8 cellular contexts compared by ENCODE assay signal in the genomic region with DNA sequence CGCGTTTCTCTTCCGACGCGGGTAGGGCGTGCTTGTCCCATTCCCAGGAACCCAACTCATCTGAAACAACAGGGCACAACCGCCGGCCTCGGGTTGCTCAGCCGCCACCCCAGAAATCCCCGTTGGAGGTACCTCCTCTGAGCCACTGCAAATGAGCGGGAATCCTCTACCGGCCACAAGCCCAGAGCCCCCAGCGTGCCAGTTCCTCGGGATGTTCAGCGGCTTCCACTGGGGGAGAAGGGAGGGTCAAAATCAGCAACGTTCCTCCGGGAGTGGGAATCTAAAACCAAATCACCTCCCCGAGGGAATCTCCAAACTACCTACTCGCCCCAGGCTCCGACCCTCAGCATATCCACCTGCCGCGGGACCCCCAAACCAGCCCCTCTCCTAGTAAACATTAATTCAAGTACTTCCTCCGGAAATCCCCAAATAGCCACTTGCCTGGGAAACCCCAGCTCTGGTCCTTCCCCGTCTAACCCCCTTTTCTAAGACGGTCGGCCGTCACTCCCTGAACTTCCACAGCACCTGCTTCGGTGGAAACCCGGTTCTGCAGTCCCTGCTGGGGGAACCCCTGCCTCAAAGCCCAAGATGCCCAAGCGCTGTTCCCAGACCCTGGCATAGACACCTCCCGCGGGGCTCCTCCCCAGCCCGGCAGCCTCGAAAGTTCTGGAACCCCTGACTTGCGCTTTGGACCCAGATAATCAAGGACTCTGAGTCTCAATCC. TPM values are rescaled to one million over a fixed set of nuclear protein-coding genes. Genes with fewer than 3 reads are reported as not detected.
DNase-seq lines count a peak whose midpoint lies in the region; ATAC-seq, FAIRE-seq and TF ChIP-seq lines count a peak whose summit lies in the region.

No MANE protein-coding gene starts in this region.

- in situ Hi-C loops in HepG2 (cut with HindIII; ENCODE audit: extremely low pct_ligation_motif_present, low pct_unique_long_range_greater_than_20kb) = no loop called here

- H3K4me1 ChIP-seq in HepG2 (ENCODE audit: insufficient read depth, low read length) (peaks cover 32% of the 10 kb centered on the region), right lobe of liver (peaks cover 0 to 13% (median 0%) of the 10 kb centered on the region in 4 donors)

- H3K9me3 ChIP-seq in HepG2 (ENCODE audit: low read length) = no peaks in the 10 kb centered on the region
- H3K9me3 ChIP-seq in right lobe of liver = no peaks in the 10 kb centered on the region

- H3K27ac Mint-ChIP-seq in activated CD8-positive, alpha-beta T cell treated with anti-CD3 and anti-CD28 coated beads, Interleukin-2, amount 10 ng/mL, durations not matched to agents 7 days and 5 days = no peak overlapping the region

- no peaks in the 10 kb centered on the region for H3K36me3 Mint-ChIP-seq in activated CD8-positive, alpha-beta T cell treated with anti-CD3 and anti-CD28 coated beads, Interleukin-2, amount 10 ng/mL, durations not matched to agents 7 days and 5 days (ENCODE audit: low read depth)

- TF ChIP-seq CTCF in HepG2 (CRISPR knock-in tag; IDR thresholded peaks at IDR 0.05) (no peak), right lobe of liver (IDR thresholded peaks at IDR 0.05) (no peak)

- no peaks in the 10 kb centered on the region for H3K79me2 ChIP-seq in HepG2 (ENCODE audit: insufficient read depth, low read length)

- H3K4me3 ChIP-seq in HepG2 (replicated peaks in 1 of 3; ENCODE audit: insufficient read depth in 1 of 3, low read depth in 2 of 3, low read length in 3 of 3) (peak overlapping the region in 1 of 3 experiments; percentile 62; a peak in 3 of 6 replicates), right lobe of liver (no peak overlapping the region)

- no peak for DNase-seq in HepG2 (ENCODE audit: low spot score)
- DNase-seq in right lobe of liver = no peak
- peak; percentile 22 for DNase-seq in activated CD8-positive, alpha-beta T cell treated with anti-CD3 and anti-CD28 coated beads, Interleukin-2, amount 10 ng/mL, durations not matched to agents 7 days and 5 days
- no peak for DNase-seq in left colon
- DNase-seq in putamen (ENCODE audit: low spot score) = no peak
- no peak for DNase-seq in NCI-H510A (lab: John Stamatoyannopoulos, UW)
- no peak for DNase-seq in HTR-8/SVneo (ENCODE audit: insufficient read length, low spot score)

- H3K27me3 ChIP-seq in HepG2 (ENCODE audit: control insufficient read depth in 1 of 2, insufficient read depth in 2 of 2, low read length in 2 of 2) = peaks cover 0 to 9% of the 10 kb centered on the region in 2 experiments; a peak in 2 of 5 replicates
- peaks cover 0 to 3% of the 10 kb centered on the region in 2 donors for H3K27me3 ChIP-seq in right lobe of liver

- intact Hi-C loops in HepG2 (cut with micrococcal nuclease; ENCODE audit: unreplicated experiment) = loop anchor here (1.0 kb wide), 1 partner anchor 105 kb away; no protein-coding TSS in a partner anchor
- intact Hi-C loops in right lobe of liver (cut with DNase I) = loop anchor here in 1 of 2 donors (10.0 kb wide), 1 partner anchor 186 kb away; no protein-coding TSS in a partner anchor
- intact Hi-C loops in left colon (cut with DNase I, micrococcal nuclease) = no loop called here

- BruUV-seq in HepG2 (replicated peaks; lab: Mats Ljungman, UMichigan) = no TSS peak

- no peak for TF ChIP-seq POLR2A in HepG2 (IDR thresholded peaks at IDR 0.05; ENCODE audit: insufficient read depth in 1 of 2, low read depth in 2 of 2, low read length in 2 of 2)
- no peak for TF ChIP-seq POLR2A in right lobe of liver (IDR thresholded peaks at IDR 0.05)

- no peak overlapping the region for H3K9ac ChIP-seq in HepG2 (ENCODE audit: insufficient read depth, low read depth, low read length)

- peak overlapping the region; percentile 70 for H3K4me2 ChIP-seq in HepG2 (ENCODE audit: low read depth, low read length)

- H4K20me1 ChIP-seq in HepG2 (ENCODE audit: insufficient read depth, low read length) = no peaks in the 10 kb centered on the region

- peak; percentile 16 for ATAC-seq in HepG2
- no peak for ATAC-seq in right lobe of liver
- ATAC-seq in HG02885 (IDR thresholded peaks at IDR 0.05; ENCODE audit: poor library complexity, unreplicated experiment) = peak; percentile 18
- no peak for ATAC-seq in activated CD8-positive, alpha-beta T cell treated with anti-CD3 and anti-CD28 coated beads, Interleukin-2, amount 10 ng/mL, durations not matched to agents 7 days and 5 days
- ATAC-seq in left colon = peak; percentile 3

- POLR2A ChIA-PET in HepG2 (lab: Yijun Ruan, JAX) = interaction anchor here (1.4 kb wide), 1 partner anchor 122 kb away, joined by 5 read pairs; no protein-coding TSS in a partner anchor
- POLR2A ChIA-PET in activated CD8-positive, alpha-beta T cell treated with anti-CD3 and anti-CD28 coated beads, Interleukin-2, amount 10 ng/mL, durations not matched to agents 7 days and 5 days (lab: Charles Lee) = no interaction called here

- H3K4me3 Mint-ChIP-seq in activated CD8-positive, alpha-beta T cell treated with anti-CD3 and anti-CD28 coated beads, Interleukin-2, amount 10 ng/mL, durations not matched to agents 7 days and 5 days = peak overlapping the region; percentile 55

- FAIRE-seq in HepG2 (lab: Jason Lieb, UNC) (no peak), HTR-8/SVneo (lab: Jason Lieb, UNC) (no peak)

- H2AFZ ChIP-seq in HepG2 (ENCODE audit: low read length) = no peak overlapping the region

- no peak overlapping the region for H3K27ac ChIP-seq in HepG2 (ENCODE audit: extremely low read length, insufficient read depth, low read length)
- H3K27ac ChIP-seq in right lobe of liver = no peak overlapping the region

- peaks cover 54% of the 10 kb centered on the region for H3K27me3 Mint-ChIP-seq in activated CD8-positive, alpha-beta T cell treated with anti-CD3 and anti-CD28 coated beads, Interleukin-2, amount 10 ng/mL, durations not matched to agents 7 days and 5 days (ENCODE audit: low read depth)

- 41% methylated on average over 20 of the region's 36 CpGs for WGBS in HepG2 (ENCODE audit: low lambda C conversion rate)
- WGBS in right lobe of liver (ENCODE audit: insufficient coverage, low coverage, low lambda C conversion rate, missing lambda C conversion rate) = 0% methylated on average over 4 of the region's 36 CpGs

- no peak for TF ChIP-seq EP300 in HepG2 (IDR thresholded peaks at IDR 0.05; ENCODE audit: low read depth in 2 of 2, low read length in 2 of 2)
- no peak for TF ChIP-seq EP300 in HepG2 (CRISPR knock-in tag; IDR thresholded peaks at IDR 0.05; ENCODE audit: borderline replicate concordance)

- CTCF ChIA-PET in HepG2 (lab: Yijun Ruan, JAX; ENCODE audit: low intra/inter-chr PET ratio, low total read pairs) = interaction anchor here (2.2 kb wide), 1 partner anchor 105 kb away, joined by 8 read pairs; no protein-coding TSS in a partner anchor
- CTCF ChIA-PET in activated CD8-positive, alpha-beta T cell treated with anti-CD3 and anti-CD28 coated beads, Interleukin-2, amount 10 ng/mL, durations not matched to agents 7 days and 5 days (lab: Charles Lee) = interaction anchor here (1.0 to 1.9 kb wide), 3 partner anchors 9 to 42 kb away, joined by 3 to 11 read pairs (median 6); no protein-coding TSS in a partner anchor

- H3K4me1 Mint-ChIP-seq in activated CD8-positive, alpha-beta T cell treated with anti-CD3 and anti-CD28 coated beads, Interleukin-2, amount 10 ng/mL, durations not matched to agents 7 days and 5 days (ENCODE audit: low read depth) = peaks cover 14% of the 10 kb centered on the region

- H3K36me3 ChIP-seq in HepG2 (replicated peaks in 1 of 2; ENCODE audit: control insufficient read depth in 1 of 2, insufficient read depth in 2 of 2, low read length in 2 of 2) (no peaks in the 10 kb centered on the region), right lobe of liver (no peaks in the 10 kb centered on the region)

- no peak for TF ChIP-seq RAD21 in HepG2 (CRISPR knock-in tag; IDR thresholded peaks at IDR 0.05)

- H3K9me3 Mint-ChIP-seq in activated CD8-positive, alpha-beta T cell treated with anti-CD3 and anti-CD28 coated beads, Interleukin-2, amount 10 ng/mL, durations not matched to agents 7 days and 5 days (ENCODE audit: insufficient read depth) = no peaks in the 10 kb centered on the region

RNA-seq across cellular contexts. Expression of a gene that starts 0.9 kb away (rescaled TPM):
- total RNA-seq in HepG2 (2016; rRNA removed; fragmentation: Illumina TruSeq; extraction: Trizol) (0.88 and 0.95 TPM in 2 replicates), right lobe of liver (under 1 TPM; 0.04 to 0.31 (median 0.20) TPM), left colon (under 1 TPM; 0.76 to 0.81 TPM)
- 0.10 and 0.44 TPM in 2 replicates for total RNA-seq in HepG2 (2016; cell fraction: cytosol; rRNA removed; fragmentation: Illumina TruSeq; extraction: Trizol; ENCODE audit: low read depth)
- total RNA-seq in HepG2 (2016; cell fraction: insoluble cytoplasmic fraction; rRNA removed; fragmentation: Illumina TruSeq; extraction: Trizol) = 0.68 and 0.95 TPM in 2 replicates
- total RNA-seq in HepG2 (2016; cell fraction: membrane; rRNA removed; fragmentation: Illumina TruSeq; extraction: Trizol) = 0.38 and 0.49 TPM in 2 replicates
- 1.8 and 2.1 TPM in 2 replicates for total RNA-seq in HepG2 (2016; cell fraction: nucleus; rRNA removed; fragmentation: Illumina TruSeq; extraction: Trizol)
- 0.36 and 0.39 TPM in 2 replicates for polyA plus RNA-seq in HepG2 (2011; rRNA removed)
- polyA plus RNA-seq in HepG2 (2011; cell fraction: cytosol; rRNA removed) = 0.17 and 0.19 TPM in 2 replicates
- polyA plus RNA-seq in HepG2 (2011; cell fraction: nucleus; rRNA removed) = 1.0 and 1.2 TPM in 2 replicates
- 0.24 and 0.37 TPM in 2 replicates for polyA plus RNA-seq in HepG2 (2012)
- 0.07 and 0.12 TPM in 2 replicates for polyA plus RNA-seq in HepG2 (2016; cell fraction: cytosol; fragmentation: Illumina TruSeq; extraction: Trizol; ENCODE audit: low read depth)
- 0.88 and 1.1 TPM in 2 replicates for polyA plus RNA-seq in HepG2 (2016; cell fraction: insoluble cytoplasmic fraction; fragmentation: Illumina TruSeq; extraction: Trizol; ENCODE audit: low read depth)
- 0.18 and 0.26 TPM in 2 replicates for polyA plus RNA-seq in HepG2 (2016; cell fraction: membrane; fragmentation: Illumina TruSeq; extraction: Trizol; ENCODE audit: low read depth)
- polyA plus RNA-seq in HepG2 (2016; cell fraction: nucleus; fragmentation: Illumina TruSeq; extraction: Trizol; ENCODE audit: insufficient read depth, low read depth) = 3.6 and 4.1 TPM in 2 replicates
- polyA minus RNA-seq in HepG2 (2011; rRNA and poly(A)+ RNA removed; ENCODE audit: low replicate concordance) = 1.1 and 3.6 TPM in 2 replicates
- polyA minus RNA-seq in HepG2 (2011; cell fraction: cytosol; rRNA and poly(A)+ RNA removed) = 0.09 and 0.40 TPM in 2 replicates
- 0.37 and 1.0 TPM in 2 replicates for polyA minus RNA-seq in HepG2 (2011; cell fraction: nucleus; rRNA and poly(A)+ RNA removed)
- total RNA-seq in activated CD8-positive, alpha-beta T cell treated with anti-CD3 and anti-CD28 coated beads, Interleukin-2, amount 10 ng/mL, durations not matched to agents 7 days and 5 days = under 1 TPM; 0.70 to 0.71 TPM

RNA-seq across cellular contexts. Expression of a gene that starts 34.9 kb away (rescaled TPM):
- total RNA-seq in HepG2 (2016; rRNA removed; fragmentation: Illumina TruSeq; extraction: Trizol) = not detected in 2 replicates
- total RNA-seq in HepG2 (2016; cell fraction: cytosol; rRNA removed; fragmentation: Illumina TruSeq; extraction: Trizol; ENCODE audit: low read depth) = not detected in 2 replicates
- total RNA-seq in HepG2 (2016; cell fraction: insoluble cytoplasmic fraction; rRNA removed; fragmentation: Illumina TruSeq; extraction: Trizol) = not detected in 2 replicates
- not detected in 2 replicates for total RNA-seq in HepG2 (2016; cell fraction: membrane; rRNA removed; fragmentation: Illumina TruSeq; extraction: Trizol)
- not detected in 2 replicates for total RNA-seq in HepG2 (2016; cell fraction: nucleus; rRNA removed; fragmentation: Illumina TruSeq; extraction: Trizol)
- polyA plus RNA-seq in HepG2 (2011; rRNA removed) = not detected in 2 replicates
- not detected in 2 replicates for polyA plus RNA-seq in HepG2 (2011; cell fraction: cytosol; rRNA removed)
- not detected in 2 replicates for polyA plus RNA-seq in HepG2 (2011; cell fraction: nucleus; rRNA removed)
- not detected in 2 replicates for polyA plus RNA-seq in HepG2 (2012)
- polyA plus RNA-seq in HepG2 (2016; cell fraction: cytosol; fragmentation: Illumina TruSeq; extraction: Trizol; ENCODE audit: low read depth) = not detected in 2 replicates
- not detected in 2 replicates for polyA plus RNA-seq in HepG2 (2016; cell fraction: insoluble cytoplasmic fraction; fragmentation: Illumina TruSeq; extraction: Trizol; ENCODE audit: low read depth)
- polyA plus RNA-seq in HepG2 (2016; cell fraction: membrane; fragmentation: Illumina TruSeq; extraction: Trizol; ENCODE audit: low read depth) = not detected in 2 replicates
- polyA plus RNA-seq in HepG2 (2016; cell fraction: nucleus; fragmentation: Illumina TruSeq; extraction: Trizol; ENCODE audit: insufficient read depth, low read depth) = not detected in 2 replicates
- polyA minus RNA-seq in HepG2 (2011; rRNA and poly(A)+ RNA removed; ENCODE audit: low replicate concordance) = not detected in 2 replicates
- polyA minus RNA-seq in HepG2 (2011; cell fraction: cytosol; rRNA and poly(A)+ RNA removed) = not detected in 2 replicates
- not detected in 2 replicates for polyA minus RNA-seq in HepG2 (2011; cell fraction: nucleus; rRNA and poly(A)+ RNA removed)
- total RNA-seq in right lobe of liver = not detected
- not detected for total RNA-seq in activated CD8-positive, alpha-beta T cell treated with anti-CD3 and anti-CD28 coated beads, Interleukin-2, amount 10 ng/mL, durations not matched to agents 7 days and 5 days
- not detected for total RNA-seq in left colon

Comparison
In these comparisons a context has a peak if more than half of its experiments do, and no peak if none do; other contexts are left out.
1. ATAC-seq: peak in HepG2 (single experiment), HG02885 (single experiment) and left colon (single experiment); none in right lobe of liver (0 of 4) and activated CD8-positive, alpha-beta T cell treated with anti-CD3 and anti-CD28 coated beads, Interleukin-2, amount 10 ng/mL, durations not matched to agents 7 days and 5 days (single experiment).